In the genomic region with DNA sequence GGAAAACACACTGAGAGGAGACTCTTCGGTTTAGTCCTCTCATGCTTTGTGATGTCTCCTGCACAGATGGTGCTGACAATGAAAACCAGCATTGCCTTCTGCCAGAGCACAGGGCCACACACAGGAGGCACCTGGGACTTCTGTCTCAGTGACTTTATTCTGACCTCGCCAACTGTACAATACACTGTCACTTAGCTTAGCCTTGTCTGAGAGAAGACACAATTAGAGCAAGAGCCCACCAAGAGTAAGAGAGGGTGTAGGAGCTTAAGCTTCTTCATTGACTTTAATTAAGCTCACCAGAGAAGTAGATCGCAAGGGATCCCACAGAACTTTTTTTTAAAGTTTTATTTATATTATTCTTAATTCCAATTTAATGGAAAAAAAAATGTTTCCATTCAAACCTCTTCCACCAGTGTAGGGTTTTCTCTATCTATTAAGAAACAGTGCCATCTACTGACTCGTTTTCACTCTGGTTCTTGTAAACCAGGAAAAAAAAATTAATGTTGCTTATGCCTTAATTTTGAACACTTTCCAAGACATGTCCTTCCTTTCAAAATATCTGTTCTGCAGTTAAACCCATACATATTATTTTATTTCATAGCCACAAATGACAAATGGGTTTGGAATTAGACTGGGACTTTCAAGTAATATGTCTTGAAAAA, we compare ENCODE assay signal across 8 cellular contexts. TPM values are rescaled to one million over a fixed set of nuclear protein-coding genes. Genes with fewer than 3 reads are reported as not detected.
DNase-seq lines count a peak whose midpoint lies in the region; TF ChIP-seq lines count a peak whose summit lies in the region.

No MANE protein-coding gene starts in this region.

- no peak overlapping the region for H3K27ac Mint-ChIP-seq in MCF 10A (ENCODE audit: low read depth, unreplicated experiment)

- no peak overlapping the region for H3K4me3 ChIP-seq in breast epithelium
- no peak overlapping the region for H3K4me3 ChIP-seq in epithelial cell of proximal tubule (ENCODE audit: low read depth, low read length)
- H3K4me3 ChIP-seq in thyroid gland (replicated peaks in 1 of 3), result no peak overlapping the region
- no peak overlapping the region for H3K4me3 ChIP-seq in testis

- intact Hi-C loops in MCF 10A (cut with micrococcal nuclease) (loop anchor here (1.0 kb wide), 2 partner anchors 302 to 1025 kb away; no protein-coding TSS in a partner anchor), breast epithelium (cut with DNase I; ENCODE audit: low total_unique reads) (no loop called here), thyroid gland (cut with DNase I) (no loop called here), testis (cut with DNase I; ENCODE audit: low total_unique reads) (no loop called here)

- H3K27ac ChIP-seq in breast epithelium, result no peak overlapping the region
- H3K27ac ChIP-seq in thyroid gland, result no peak overlapping the region
- no peak overlapping the region for H3K27ac ChIP-seq in testis

- no TSS peak for BruUV-seq in MCF 10A (replicated peaks; lab: Mats Ljungman, UMichigan)

- TF ChIP-seq CTCF in MCF 10A (IDR thresholded peaks at IDR 0.05; ENCODE audit: unreplicated experiment) (peak; percentile 35), breast epithelium (IDR thresholded peaks at IDR 0.05) (peak in 1 of 3 donors; percentile 15), epithelial cell of proximal tubule (conservative IDR thresholded peaks at IDR 0.05; ENCODE audit: low read depth, low read length) (peak; percentile 63), thyroid gland (IDR thresholded peaks at IDR 0.05) (peak in 4 of 6 experiments; percentile 16 to 64 (median 50)), testis (IDR thresholded peaks at IDR 0.05) (peak in 1 of 3 experiments; percentile 31)

- CTCF ChIA-PET in MCF 10A (lab: Yijun Ruan, JAX), result interaction anchor here (0.6 to 2.9 kb wide), 21 partner anchors 13 to 1192 kb away, joined by 3 to 11 read pairs (median 3); a partner anchor contains a TSS

- H3K4me1 ChIP-seq in breast epithelium (no peaks in the 10 kb centered on the region), thyroid gland (no peaks in the 10 kb centered on the region), testis (no peaks in the 10 kb centered on the region)

- no peaks in the 10 kb centered on the region for H3K9me3 Mint-ChIP-seq in MCF 10A (ENCODE audit: unreplicated experiment)

- TF ChIP-seq POLR2A in breast epithelium (IDR thresholded peaks at IDR 0.05), result no peak
- no peak for TF ChIP-seq POLR2A in thyroid gland (IDR thresholded peaks at IDR 0.05)
- no peak for TF ChIP-seq POLR2A in testis (IDR thresholded peaks at IDR 0.05)

- DNase-seq in MCF 10A (ENCODE audit: unreplicated experiment) (peak; percentile 49), breast epithelium (ENCODE audit: low spot score in 2 of 2) (no peak), NCI-H748 treated with DMSO at 0.1 percent for 48 hours (lab: John Stamatoyannopoulos, UW) (peak; percentile 42), epithelial cell of proximal tubule (ENCODE audit: low read depth) (no peak), thyroid gland (no peak), testis (no peak), NCI-H187 treated with DMSO at 0.1 percent for 48 hours (lab: John Stamatoyannopoulos, UW) (no peak), cerebellar nuclear complex (lab: John Stamatoyannopoulos, UW) (no peak)

- H3K27me3 ChIP-seq in breast epithelium (no peaks in the 10 kb centered on the region), thyroid gland (no peaks in the 10 kb centered on the region), testis (no peaks in the 10 kb centered on the region)

- peaks cover 15% of the 10 kb centered on the region for H3K4me1 Mint-ChIP-seq in MCF 10A (ENCODE audit: insufficient read depth, unreplicated experiment)

- H3K27me3 Mint-ChIP-seq in MCF 10A (ENCODE audit: insufficient read depth, unreplicated experiment), result peaks cover 18% of the 10 kb centered on the region

- H3K4me3 Mint-ChIP-seq in MCF 10A (ENCODE audit: unreplicated experiment), result no peak overlapping the region

- POLR2A ChIA-PET in MCF 10A (lab: Yijun Ruan, JAX), result no interaction called here

- 42% methylated on average over 4 of the region's 4 CpGs for WGBS in thyroid gland, 2 donors
- 50 to 56% methylated on average over 4 of the region's 4 CpGs for WGBS in testis, 2 donors

- H3K36me3 ChIP-seq in breast epithelium, result no peaks in the 10 kb centered on the region
- no peaks in the 10 kb centered on the region for H3K36me3 ChIP-seq in thyroid gland
- H3K36me3 ChIP-seq in testis (ENCODE audit: low read depth, missing control alignments), result no peaks in the 10 kb centered on the region

- H3K36me3 Mint-ChIP-seq in MCF 10A (ENCODE audit: insufficient read depth, unreplicated experiment), result no peaks in the 10 kb centered on the region

- no peaks in the 10 kb centered on the region for H3K9me3 ChIP-seq in breast epithelium
- no peaks in the 10 kb centered on the region for H3K9me3 ChIP-seq in thyroid gland
- no peaks in the 10 kb centered on the region for H3K9me3 ChIP-seq in testis

RNA-seq across cellular contexts. Expression of a gene that starts 42.4 kb away (rescaled TPM):
- total RNA-seq in MCF 10A (2022) (88.7 and 101 TPM in 2 replicates), breast epithelium (10 to 100 TPM; 46.1 to 63.7 (median 50.8) TPM), epithelial cell of proximal tubule (51.9 and 89.1 TPM in 2 replicates), thyroid gland (10 to 100 TPM; 47.6 to 65.6 (median 49.0) TPM), testis (10 to 100 TPM; 50.3 to 62.4 TPM)
- 31.1 TPM for polyA plus RNA-seq in testis (ENCODE audit: insufficient read depth, low read depth, low replicate concordance)

Comparison
In these comparisons a context has a peak if more than half of its experiments do, and no peak if none do; other contexts are left out.
1. DNase-seq: peak in MCF 10A (single experiment) and NCI-H748 treated with DMSO at 0.1 percent for 48 hours (single experiment); none in breast epithelium (0 of 2), epithelial cell of proximal tubule (single experiment), thyroid gland (0 of 2), testis (single experiment), NCI-H187 treated with DMSO at 0.1 percent for 48 hours (single experiment) and cerebellar nuclear complex (0 of 2).